In the genomic region with DNA sequence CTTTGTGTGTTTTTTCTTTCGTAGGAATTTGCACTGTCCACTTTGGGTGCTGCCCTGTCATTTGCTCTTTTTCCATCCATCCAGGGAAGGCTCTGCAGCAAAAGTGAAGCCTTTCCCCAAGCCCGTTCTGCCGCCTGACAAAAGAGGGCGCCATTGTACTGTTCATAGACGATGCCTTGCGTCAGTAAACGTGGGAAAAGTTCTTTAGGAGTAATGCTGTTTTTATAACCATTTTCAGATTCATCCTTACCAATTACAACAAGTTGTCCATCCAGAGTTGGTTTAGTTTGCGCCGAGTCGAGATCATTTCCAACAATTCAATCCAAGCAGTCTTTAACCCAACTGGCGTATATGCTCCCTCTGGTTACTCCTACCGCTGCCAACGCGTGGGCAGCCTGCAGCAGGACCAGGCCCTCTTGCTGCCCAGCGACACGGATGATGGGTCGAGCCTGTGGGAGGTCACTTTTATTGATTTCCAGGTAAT, we compare ENCODE assay signal across 9 cellular contexts. TPM values are rescaled to one million over a fixed set of nuclear protein-coding genes. Genes with fewer than 3 reads are reported as not detected.
DNase-seq lines count a peak whose midpoint lies in the region; ATAC-seq and TF ChIP-seq lines count a peak whose summit lies in the region.
"Had no signal": no experiment of that assay in that cellular context is flagged by ENCODE, and none has a peak within 500 bp of the region (broad histone marks: within the 10 kb centered on the region; RNA-seq: fewer than 3 reads in every experiment).

No MANE protein-coding gene starts in this region.

- POLR2A ChIA-PET in activated CD4-positive, alpha-beta memory T cell treated with anti-CD3 and anti-CD28 coated beads for 36 hours (lab: Charles Lee): interaction anchor here (1.7 kb wide), 1 partner anchor 34 kb away, joined by 4 read pairs; a partner anchor contains a TSS

- intact Hi-C loops in activated CD4-positive, alpha-beta memory T cell treated with anti-CD3 and anti-CD28 coated beads for 36 hours (cut with micrococcal nuclease): loop anchor here (1.0 to 10.0 kb wide), 2 partner anchors 1161 to 1252 kb away; no protein-coding TSS in a partner anchor

- CTCF ChIA-PET in activated CD4-positive, alpha-beta memory T cell treated with anti-CD3 and anti-CD28 coated beads for 36 hours (lab: Charles Lee): interaction anchor here (0.8 to 1.5 kb wide), 9 partner anchors 23 to 1252 kb away, joined by 3 to 7 read pairs (median 3); no protein-coding TSS in a partner anchor

- H3K36me3 Mint-ChIP-seq in activated CD4-positive, alpha-beta memory T cell treated with anti-CD3 and anti-CD28 coated beads for 36 hours: peaks cover 14% of the 10 kb centered on the region

- no peaks in the 10 kb centered on the region for H3K4me1 Mint-ChIP-seq in activated CD4-positive, alpha-beta memory T cell treated with anti-CD3 and anti-CD28 coated beads for 36 hours (ENCODE audit: low read depth)

- no peak overlapping the region for H3K4me3 Mint-ChIP-seq in activated CD4-positive, alpha-beta memory T cell treated with anti-CD3 and anti-CD28 coated beads for 36 hours
- H3K4me3 Mint-ChIP-seq: naive thymus-derived CD4-positive, alpha-beta T cell had no signal

- H3K9me3 Mint-ChIP-seq in activated CD4-positive, alpha-beta memory T cell treated with anti-CD3 and anti-CD28 coated beads for 36 hours: peaks cover 5% of the 10 kb centered on the region

- peak; percentile 99 for TF ChIP-seq CTCF in AG10803 (conservative IDR thresholded peaks at IDR 0.05; ENCODE audit: low read length)

- no peak overlapping the region for H3K27ac Mint-ChIP-seq in activated CD4-positive, alpha-beta memory T cell treated with anti-CD3 and anti-CD28 coated beads for 36 hours
- H3K27ac Mint-ChIP-seq: naive thymus-derived CD4-positive, alpha-beta T cell had no signal

- DNase-seq in AG10803 (ENCODE audit: low read depth) (peak; percentile 84), NCI-H2171 treated with DMSO at 0.1 percent for 48 hours (lab: John Stamatoyannopoulos, UW) (peak; percentile 3), fibroblast of peridontal ligament (ENCODE audit: extremely low read depth) (peak; percentile 93), non-pigmented ciliary epithelial cell (ENCODE audit: low read depth) (peak; percentile 37), NCI-H128 (lab: John Stamatoyannopoulos, UW; ENCODE audit: unreplicated experiment) (no peak)
- peak; percentile 63 for DNase-seq in activated CD4-positive, alpha-beta memory T cell treated with anti-CD3 and anti-CD28 coated beads for 36 hours

- H3K4me3 ChIP-seq in AG10803 (ENCODE audit: low read length): no peak overlapping the region

- peak; percentile 40 for ATAC-seq in GM18868 (IDR thresholded peaks at IDR 0.05; ENCODE audit: unreplicated experiment)
- no peak for ATAC-seq in GM19023 (IDR thresholded peaks at IDR 0.05; ENCODE audit: unreplicated experiment)
- ATAC-seq: naive thymus-derived CD4-positive, alpha-beta T cell had no signal

- peaks cover 1% of the 10 kb centered on the region for H3K27me3 Mint-ChIP-seq in activated CD4-positive, alpha-beta memory T cell treated with anti-CD3 and anti-CD28 coated beads for 36 hours

RNA-seq across cellular contexts. Expression of a gene that starts 34.3 kb away (rescaled TPM):
- 1,000 to 10,000 TPM; 2,621 to 2,722 TPM for total RNA-seq in activated CD4-positive, alpha-beta memory T cell treated with anti-CD3 and anti-CD28 coated beads for 36 hours
